ENCODE assay signal across 8 cellular contexts in genomic region chr7:43647772-43648643, GRCh38.
DNase-seq lines count a peak whose midpoint lies in the region; ATAC-seq and TF ChIP-seq lines count a peak whose summit lies in the region.

No MANE protein-coding gene starts in this region.

- in situ Hi-C loops in GM13977 (cut with MboI; ENCODE audit: low pct_unique_long_range_greater_than_20kb, low sequenced_read_pairs, unreplicated experiment): no loop called here

- DNase-seq in Calu3 (peak; percentile 88), LoVo (ENCODE audit: low spot score) (peak; percentile 72), T-helper 17 cell (no peak), cerebellar cortex (ENCODE audit: low spot score) (peak; percentile 81), kidney tubule cell (ENCODE audit: low spot score) (peak; percentile 96), GM13977 (ENCODE audit: low spot score) (no peak)
- peak; percentile 54 to 65 for DNase-seq in stimulated activated CD4-positive, alpha-beta T cell treated with anti-CD3 and anti-CD28 coated beads, Interleukin-2, amount 100 ng/mL, for 24 hours

- intact Hi-C loops in Calu3 (cut with micrococcal nuclease; ENCODE audit: unreplicated experiment): loop anchor here (1.0 to 10.0 kb wide), 6 partner anchors 27 to 187 kb away; partner anchors contain the start of gene STK17A

- TF ChIP-seq CTCF in Calu3 (IDR thresholded peaks at IDR 0.05; ENCODE audit: unreplicated experiment): no peak
- no peak for TF ChIP-seq CTCF in GM13977 (IDR thresholded peaks at IDR 0.05; ENCODE audit: extremely low read depth, insufficient read depth, missing control alignments)

- no peaks in the 10 kb centered on the region for H3K9me3 ChIP-seq in T-helper 17 cell (ENCODE audit: control insufficient read depth, low read length, poor library complexity, severe bottlenecking)

- H3K4me1 Mint-ChIP-seq in Calu3 (ENCODE audit: low read depth, unreplicated experiment) (peaks cover 53% of the 10 kb centered on the region), T-helper 17 cell (peaks cover 78% of the 10 kb centered on the region)

- BruUV-seq in Calu3 (replicated peaks; lab: Mats Ljungman, UMichigan): no TSS peak

- no peaks in the 10 kb centered on the region for H3K27me3 Mint-ChIP-seq in Calu3 (ENCODE audit: unreplicated experiment)
- H3K27me3 Mint-ChIP-seq in T-helper 17 cell: no peaks in the 10 kb centered on the region

- peak overlapping the region; percentile 90 for H3K27ac Mint-ChIP-seq in Calu3 (ENCODE audit: unreplicated experiment)
- H3K27ac Mint-ChIP-seq in T-helper 17 cell: peak overlapping the region; percentile 94

- H3K36me3 Mint-ChIP-seq in Calu3 (ENCODE audit: insufficient read depth, unreplicated experiment): peaks cover 76% of the 10 kb centered on the region
- H3K36me3 Mint-ChIP-seq in T-helper 17 cell (ENCODE audit: low read depth): peaks cover 4% of the 10 kb centered on the region

- ATAC-seq in GM21529 (IDR thresholded peaks at IDR 0.05; ENCODE audit: unreplicated experiment) (peak; percentile 12), T-helper 17 cell (peak; percentile 3)

- H3K9me3 Mint-ChIP-seq in Calu3 (ENCODE audit: low read depth, unreplicated experiment): no peaks in the 10 kb centered on the region

- CTCF ChIA-PET in Calu3 (lab: Charles Lee): interaction anchor here (0.5 to 2.0 kb wide), 16 partner anchors 9 to 221 kb away, joined by 3 to 37 read pairs (median 4); partner anchors contain the start of genes COA1, MRPS24 and STK17A

- peak overlapping the region; percentile 38 for H3K4me3 Mint-ChIP-seq in Calu3 (ENCODE audit: low read depth, unreplicated experiment)
- peak overlapping the region; percentile 94 for H3K4me3 Mint-ChIP-seq in T-helper 17 cell

Comparison
In these comparisons a context has a peak if more than half of its experiments do, and no peak if none do; other contexts are left out.
1. DNase-seq: peak in Calu3 (single experiment), LoVo (single experiment), cerebellar cortex (single experiment), kidney tubule cell (single experiment) and stimulated activated CD4-positive, alpha-beta T cell treated with anti-CD3 and anti-CD28 coated beads, Interleukin-2, amount 100 ng/mL, for 24 hours (2 of 2); none in T-helper 17 cell (0 of 3) and GM13977 (single experiment).